ENCODE assay signal across 28 cellular contexts in the genomic region with DNA sequence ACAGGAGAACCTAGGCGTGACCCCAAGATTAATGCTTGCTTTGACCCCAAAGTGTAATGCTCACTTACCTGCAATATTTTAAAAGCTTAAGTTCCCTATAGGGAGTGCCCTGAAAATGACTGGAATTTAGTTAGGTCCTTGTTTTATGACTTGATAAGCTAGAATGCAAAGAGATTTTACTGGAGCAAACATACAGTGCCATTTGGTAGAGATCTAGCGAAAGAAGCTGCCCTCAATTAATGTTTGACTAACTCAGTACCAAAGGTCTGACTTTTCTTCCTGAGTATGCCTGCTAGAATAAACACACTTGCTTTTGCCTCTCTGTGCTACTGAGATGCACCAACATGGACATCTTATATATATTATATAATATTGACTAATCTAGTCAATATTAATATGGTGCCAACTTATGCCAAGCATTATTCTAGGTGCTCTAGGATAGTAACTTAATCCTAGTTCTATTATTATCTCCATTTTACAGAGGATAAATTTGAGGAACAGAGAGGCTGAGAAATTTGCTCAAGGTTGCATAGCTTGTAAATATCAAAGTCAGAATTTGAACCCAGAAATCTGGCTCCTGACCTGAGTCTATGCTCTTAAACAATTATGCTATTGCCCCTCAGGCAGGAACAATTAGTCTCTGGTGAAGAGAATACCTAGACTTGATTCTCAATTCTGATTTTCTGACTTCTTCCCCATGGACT. TPM values are rescaled to one million over a fixed set of nuclear protein-coding genes. Genes with fewer than 3 reads are reported as not detected.
A peak's percentile ranks its signal among the peaks of the same experiment; 100 is the strongest.
DNase-seq lines count a peak whose midpoint lies in the region; ATAC-seq and TF ChIP-seq lines count a peak whose summit lies in the region.
"Had no signal": no experiment of that assay in that cellular context is flagged by ENCODE, and none has a peak within 500 bp of the region (broad histone marks: within the 10 kb centered on the region; RNA-seq: fewer than 3 reads in every experiment).

No MANE protein-coding gene starts in this region.

- peaks cover 40% of the 10 kb centered on the region for H3K4me1 Mint-ChIP-seq in progenitor cell of endocrine pancreas (ENCODE audit: low read depth)
- H3K4me1 Mint-ChIP-seq: naive B cell had no signal

- no peaks in the 10 kb centered on the region for H3K27me3 Mint-ChIP-seq in progenitor cell of endocrine pancreas

- CTCF ChIA-PET in Panc1 (lab: Charles Lee): no interaction called here

- intact Hi-C loops in Panc1 (cut with micrococcal nuclease; ENCODE audit: unreplicated experiment): no loop called here

- H3K4me3 Mint-ChIP-seq in progenitor cell of endocrine pancreas (ENCODE audit: low read depth): peak overlapping the region; percentile 8
- H3K4me3 Mint-ChIP-seq: memory B cell; naive B cell; stimulated activated naive CD8-positive, alpha-beta T cell treated with anti-CD3 and anti-CD28 coated beads, Interleukin-15, Interleukin-2, amounts not matched to agents 100 ng/mL and 50 ng/mL, for 24 hours had no signal

- ATAC-seq in Panc1: no peak
- ATAC-seq in HG02610 (IDR thresholded peaks at IDR 0.05; ENCODE audit: unreplicated experiment): no peak
- no peak for ATAC-seq in HG03469 (IDR thresholded peaks at IDR 0.05; ENCODE audit: unreplicated experiment)

- no peak for TF ChIP-seq CTCF in Panc1 (IDR thresholded peaks at IDR 0.05)
- TF ChIP-seq CTCF in progenitor cell of endocrine pancreas (IDR thresholded peaks at IDR 0.05; ENCODE audit: unreplicated experiment): no peak
- no peak for TF ChIP-seq CTCF in BE2C (IDR thresholded peaks at IDR 0.05; ENCODE audit: low read depth, low read length)

- no peaks in the 10 kb centered on the region for H3K9me3 ChIP-seq in Panc1 (ENCODE audit: control insufficient read depth, insufficient read depth, low read depth, low read length)
- H3K9me3 ChIP-seq in BE2C: no peaks in the 10 kb centered on the region
- H3K9me3 ChIP-seq: BLaER1 had no signal

- no peaks in the 10 kb centered on the region for H3K9me3 Mint-ChIP-seq in progenitor cell of endocrine pancreas (ENCODE audit: low read depth)
- H3K9me3 Mint-ChIP-seq: memory B cell; stimulated activated naive CD8-positive, alpha-beta T cell treated with anti-CD3 and anti-CD28 coated beads, Interleukin-15, Interleukin-2, amounts not matched to agents 100 ng/mL and 50 ng/mL, for 24 hours had no signal

- in situ Hi-C loops in ACHN (cut with HindIII; ENCODE audit: low pct_ligation_motif_present, low pct_unique_long_range_greater_than_20kb, low sequenced_read_pairs): no loop called here
- in situ Hi-C loops in Panc1 (cut with HindIII; ENCODE audit: low pct_unique_long_range_greater_than_20kb, low sequenced_read_pairs): no loop called here

- BruUV-seq in Panc1 (replicated peaks; lab: Mats Ljungman, UMichigan): no TSS peak

- POLR2A ChIA-PET in Panc1 (lab: Charles Lee): interaction anchor here (0.8 kb wide), 1 partner anchor 66 kb away, joined by 3 read pairs; a partner anchor contains a TSS

- H3K4me1 ChIP-seq in Panc1 (ENCODE audit: control insufficient read depth, insufficient read depth, low read length) (peaks cover 91% of the 10 kb centered on the region), BE2C (no peaks in the 10 kb centered on the region)

- peak overlapping the region; percentile 99 for H3K27ac ChIP-seq in Panc1 (ENCODE audit: low read length)
- H3K27ac ChIP-seq: BLaER1, WERI-Rb-1 had no signal

- H3K4me3 ChIP-seq in Panc1 (ENCODE audit: low read depth in 2 of 2, low read length in 2 of 2): no peak overlapping the region
- H3K4me3 ChIP-seq in BE2C (ENCODE audit: low read depth, low read length): no peak overlapping the region
- H3K4me3 ChIP-seq: BLaER1 had no signal

- H3K36me3 ChIP-seq in Panc1 (ENCODE audit: control insufficient read depth, insufficient read depth, low read length): no peaks in the 10 kb centered on the region
- no peaks in the 10 kb centered on the region for H3K36me3 ChIP-seq in BE2C
- H3K36me3 ChIP-seq: BLaER1, WERI-Rb-1 had no signal

- DNase-seq in ACHN: peak; percentile 76
- no peak for DNase-seq in Panc1 (ENCODE audit: low read depth, low spot score)
- peak; percentile 46 for DNase-seq in left kidney (ENCODE audit: low read depth, low spot score)
- no peak for DNase-seq in progenitor cell of endocrine pancreas (ENCODE audit: low spot score, unreplicated experiment)
- DNase-seq in NCI-H446 (lab: John Stamatoyannopoulos, UW): no peak
- DNase-seq in BE2C: no peak
- DNase-seq: activated CD4-positive, alpha-beta T cell treated with anti-CD3 and anti-CD28 coated beads for 48 hours; activated CD8-positive, alpha-beta memory T cell treated with anti-CD3 and anti-CD28 coated beads for 24 hours; activated effector memory CD4-positive, alpha-beta T cell treated with anti-CD3 and anti-CD28 coated beads, Interleukin-2, amount 50 U/mL, for 16 hours; activated T-cell treated with anti-CD3 and anti-CD28 coated beads, Interleukin-2, amount 50 U/mL, for 1 hour; DMS79 treated with DMSO at 0.1 percent for 48 hours; effector CD4-positive, alpha-beta T cell; HCEC 1CT; naive B cell; NCI-H1092; NCI-H1694 treated with DMSO at 0.1 percent for 48 hours; NCI-H2171 treated with DMSO at 0.1 percent for 48 hours; NCI-H526; nucleus accumbens; SIG-M5; SW 1271; T-helper 9 cell; WERI-Rb-1 had no signal

- H3K27ac Mint-ChIP-seq in progenitor cell of endocrine pancreas: peak overlapping the region; percentile 33
- H3K27ac Mint-ChIP-seq: memory B cell; stimulated activated naive CD8-positive, alpha-beta T cell treated with anti-CD3 and anti-CD28 coated beads, Interleukin-15, Interleukin-2, amounts not matched to agents 100 ng/mL and 50 ng/mL, for 24 hours had no signal

- H3K36me3 Mint-ChIP-seq in progenitor cell of endocrine pancreas (ENCODE audit: insufficient read depth): peaks cover 3% of the 10 kb centered on the region
- H3K36me3 Mint-ChIP-seq: memory B cell, naive B cell had no signal

- H3K27me3 ChIP-seq in Panc1 (ENCODE audit: control insufficient read depth, insufficient read depth, low read length): no peaks in the 10 kb centered on the region
- H3K27me3 ChIP-seq in BE2C: peaks cover 92% of the 10 kb centered on the region
- H3K27me3 ChIP-seq: BLaER1 had no signal

RNA-seq across cellular contexts. Expression of a gene that starts 18.2 kb away (rescaled TPM):
- 1,621 TPM for total RNA-seq in Panc1 (2021; ENCODE audit: unreplicated experiment)
- polyA plus RNA-seq in Panc1 (2012; ENCODE audit: insufficient read length): 1,294 TPM
- 432 and 438 TPM in 2 replicates for total RNA-seq in progenitor cell of endocrine pancreas
- not detected for polyA plus RNA-seq in BE2C (2012; ENCODE audit: insufficient read depth, insufficient read length, low read depth)

Comparison
In these comparisons a context has a peak if more than half of its experiments do, and no peak if none do; other contexts are left out.
1. DNase-seq: peak in ACHN (single experiment) and left kidney (single experiment); none in Panc1 (single experiment), progenitor cell of endocrine pancreas (single experiment), NCI-H446 (0 of 2) and BE2C (single experiment).